13 cellular contexts compared by ENCODE assay signal in the genomic region with DNA sequence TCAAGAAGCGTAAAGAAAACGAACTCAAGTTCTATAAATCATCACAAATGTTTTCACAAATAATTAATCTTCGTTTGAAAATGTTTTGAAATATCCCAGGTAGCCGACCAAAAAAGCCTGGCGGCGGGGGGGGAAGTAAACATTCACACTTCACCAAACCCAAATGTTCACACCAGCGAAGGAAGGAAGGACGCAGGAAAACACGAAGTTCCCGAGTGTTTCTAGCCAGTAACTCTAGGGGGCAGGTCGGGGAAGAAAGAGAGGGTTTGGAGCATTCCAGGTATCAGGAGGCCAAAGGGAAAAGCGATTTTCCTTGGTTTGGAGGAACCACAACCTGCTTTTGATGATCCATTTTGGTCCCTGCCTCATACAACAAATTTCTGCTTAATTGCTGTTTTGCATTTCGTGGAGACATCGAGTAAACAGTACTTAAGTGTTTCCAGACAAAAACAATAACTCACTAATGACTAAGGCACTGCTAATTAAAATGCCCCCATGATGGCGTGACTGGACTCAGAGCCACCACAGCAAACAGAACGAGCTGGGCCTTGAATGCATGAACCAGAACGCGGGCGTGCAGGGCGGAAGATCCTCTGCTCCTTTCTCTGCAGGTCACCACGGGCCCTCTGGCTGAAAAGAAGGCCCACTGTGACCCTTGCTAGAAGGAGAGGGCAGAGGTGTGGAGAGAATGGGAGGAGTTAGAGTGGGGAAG. TPM values are rescaled to one million over a fixed set of nuclear protein-coding genes. Genes with fewer than 3 reads are reported as not detected.
DNase-seq lines count a peak whose midpoint lies in the region; ATAC-seq and TF ChIP-seq lines count a peak whose summit lies in the region.
"Had no signal": no experiment of that assay in that cellular context is flagged by ENCODE, and none has a peak within 500 bp of the region (broad histone marks: within the 10 kb centered on the region; RNA-seq: fewer than 3 reads in every experiment).

No MANE protein-coding gene starts in this region.

- no CpG with 5 or more reads among the region's 21 CpGs for whole genome bisulfite sequencing in mesendoderm (ENCODE audit: extremely low coverage, insufficient coverage, low lambda C conversion rate)

- H3K9me3 Mint-ChIP-seq in GM23338, result peaks cover 3% of the 10 kb centered on the region; the same call in 1 of the 3 replicates
- no peaks in the 10 kb centered on the region for H3K9me3 Mint-ChIP-seq in brain
- H3K9me3 Mint-ChIP-seq: activated naive CD4-positive, alpha-beta T cell treated with anti-CD3 and anti-CD28 coated beads for 36 hours had no signal

- no peak overlapping the region for H2BK15ac ChIP-seq in mesendoderm (replicated peaks; ENCODE audit: low read depth)

- peak; percentile 43 to 50 for TF ChIP-seq CTCF in GM23338 (conservative IDR thresholded peaks at IDR 0.05; ENCODE audit: low read depth in 2 of 2)
- peak in 1 of 2 experiments; percentile 33 for TF ChIP-seq CTCF in brain (conservative IDR thresholded peaks at IDR 0.05)

- H3K79me1 ChIP-seq in mesendoderm (ENCODE audit: low read length), result peaks cover 4% of the 10 kb centered on the region

- H3K27ac Mint-ChIP-seq in GM23338, result no peak overlapping the region
- peak overlapping the region in 3 of 5 experiments; percentile 69 to 76 (median 70) for H3K27ac Mint-ChIP-seq in brain
- H3K27ac Mint-ChIP-seq: activated naive CD4-positive, alpha-beta T cell treated with anti-CD3 and anti-CD28 coated beads for 36 hours had no signal

- H3K79me2 ChIP-seq in GM23338 (replicated peaks; ENCODE audit: insufficient read depth), result no peaks in the 10 kb centered on the region
- no peaks in the 10 kb centered on the region for H3K79me2 ChIP-seq in mesendoderm (ENCODE audit: control insufficient read depth, insufficient read depth, low read length)

- H3K4me3 Mint-ChIP-seq in GM23338, result no peak overlapping the region
- H3K4me3 Mint-ChIP-seq in brain, result peak overlapping the region in 3 of 5 experiments; percentile 26 to 70 (median 43)
- H3K4me3 Mint-ChIP-seq: activated naive CD4-positive, alpha-beta T cell treated with anti-CD3 and anti-CD28 coated beads for 36 hours had no signal

- H3K36me3 ChIP-seq in GM23338 (ENCODE audit: insufficient read depth), result no peaks in the 10 kb centered on the region
- H3K36me3 ChIP-seq in mesendoderm (ENCODE audit: control insufficient read depth, insufficient read depth, low read length), result no peaks in the 10 kb centered on the region
- H3K36me3 ChIP-seq: Peyer's patch had no signal

- H3K56ac ChIP-seq in mesendoderm (ENCODE audit: low read length), result no peak overlapping the region

- no peaks in the 10 kb centered on the region for H3K9me2 ChIP-seq in GM23338 (ENCODE audit: insufficient read depth)

- no peak overlapping the region for H2AFZ ChIP-seq in GM23338

- no peaks in the 10 kb centered on the region for H3K36me3 Mint-ChIP-seq in GM23338 (ENCODE audit: low read depth)
- no peaks in the 10 kb centered on the region for H3K36me3 Mint-ChIP-seq in brain

- H3K9ac ChIP-seq in mesendoderm (ENCODE audit: low read length), result no peak overlapping the region

- H3K4ac ChIP-seq in mesendoderm (ENCODE audit: low read depth, low read length), result no peak overlapping the region

- H3K18ac ChIP-seq in mesendoderm (ENCODE audit: low read length), result no peak overlapping the region

- no peak overlapping the region for H4K5ac ChIP-seq in mesendoderm (ENCODE audit: low read length)

- peaks cover 32% of the 10 kb centered on the region for H3F3A ChIP-seq in GM23338 (replicated peaks; ENCODE audit: low read depth)

- DNase-seq in ACHN, result peak; percentile 13
- DNase-seq in GM23338 (ENCODE audit: low spot score), result no peak
- DNase-seq in mesendoderm, result peak; percentile 49
- no peak for DNase-seq in anterior cingulate cortex (lab: John Stamatoyannopoulos, UW)
- no peak for DNase-seq in GM19240 (ENCODE audit: insufficient read length, low spot score)
- DNase-seq: activated naive CD4-positive, alpha-beta T cell treated with anti-CD3 and anti-CD28 coated beads for 36 hours; foreskin keratinocyte; NCI-H2171 treated with DMSO at 0.1 percent for 48 hours; Peyer's patch; T-helper 9 cell had no signal

- no peak overlapping the region for H2AK5ac ChIP-seq in mesendoderm (ENCODE audit: low read length)

- peaks cover 39% of the 10 kb centered on the region for H4K20me1 ChIP-seq in GM23338 (replicated peaks; ENCODE audit: insufficient read depth)

- H3K4me2 ChIP-seq in GM23338, result no peak overlapping the region
- no peak overlapping the region for H3K4me2 ChIP-seq in mesendoderm (ENCODE audit: low read length)

- no peak overlapping the region for H3K23ac ChIP-seq in mesendoderm (ENCODE audit: low read length)

- H3K4me1 Mint-ChIP-seq in GM23338 (peaks cover 48% of the 10 kb centered on the region), brain (peaks cover 97% of the 10 kb centered on the region)

- H3K27me3 ChIP-seq in GM23338 (ENCODE audit: insufficient read depth) (peaks cover 95% of the 10 kb centered on the region), mesendoderm (ENCODE audit: insufficient read depth, low read length, poor library complexity) (peaks cover 44% of the 10 kb centered on the region)
- H3K27me3 ChIP-seq: foreskin keratinocyte, Peyer's patch had no signal

- H4K8ac ChIP-seq in mesendoderm (ENCODE audit: low read depth, low read length), result no peak overlapping the region

- no peak for ATAC-seq in GM23338
- no peak for ATAC-seq in GM21515 (IDR thresholded peaks at IDR 0.05; ENCODE audit: unreplicated experiment)
- ATAC-seq in HG03280 (IDR thresholded peaks at IDR 0.05; ENCODE audit: unreplicated experiment), result no peak
- ATAC-seq: foreskin keratinocyte had no signal

- H3K27me3 Mint-ChIP-seq in GM23338 (ENCODE audit: insufficient read depth, low read depth, poor library complexity) (peaks cover 97% of the 10 kb centered on the region), brain (peaks cover 11% of the 10 kb centered on the region)

- no peak overlapping the region for H2BK120ac ChIP-seq in mesendoderm (ENCODE audit: low read depth, low read length)

- in situ Hi-C loops in ACHN (cut with HindIII; ENCODE audit: low pct_ligation_motif_present, low pct_unique_long_range_greater_than_20kb, low sequenced_read_pairs), result no loop called here

- H2BK5ac ChIP-seq in mesendoderm (ENCODE audit: low read length), result no peak overlapping the region

- H3K4me1 ChIP-seq in GM23338 (ENCODE audit: insufficient read depth), result peaks cover 48% of the 10 kb centered on the region
- H3K4me1 ChIP-seq in mesendoderm (ENCODE audit: control insufficient read depth, low read depth, low read length), result peaks cover 17% of the 10 kb centered on the region

- H3K4me3 ChIP-seq in GM23338 (no peak overlapping the region), mesendoderm (ENCODE audit: low read length) (no peak overlapping the region)
- H3K4me3 ChIP-seq: Peyer's patch had no signal

- H3K27ac ChIP-seq in GM23338 (ENCODE audit: low read depth) (no peak overlapping the region), mesendoderm (ENCODE audit: low read depth, low read length) (no peak overlapping the region)
- H3K27ac ChIP-seq: foreskin keratinocyte, Peyer's patch had no signal

TF ChIP-seq in GM23338, 12 proteins besides CTCF, POLR2A, EP300 and RAD21:
- TF ChIP-seq NANOG (IDR thresholded peaks at IDR 0.05; ENCODE audit: borderline replicate concordance), result no peak
- TF ChIP-seq, protein P1, sequence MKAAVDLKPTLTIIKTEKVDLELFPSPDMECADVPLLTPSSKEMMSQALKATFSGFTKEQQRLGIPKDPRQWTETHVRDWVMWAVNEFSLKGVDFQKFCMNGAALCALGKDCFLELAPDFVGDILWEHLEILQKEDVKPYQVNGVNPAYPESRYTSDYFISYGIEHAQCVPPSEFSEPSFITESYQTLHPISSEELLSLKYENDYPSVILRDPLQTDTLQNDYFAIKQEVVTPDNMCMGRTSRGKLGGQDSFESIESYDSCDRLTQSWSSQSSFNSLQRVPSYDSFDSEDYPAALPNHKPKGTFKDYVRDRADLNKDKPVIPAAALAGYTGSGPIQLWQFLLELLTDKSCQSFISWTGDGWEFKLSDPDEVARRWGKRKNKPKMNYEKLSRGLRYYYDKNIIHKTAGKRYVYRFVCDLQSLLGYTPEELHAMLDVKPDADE (IDR thresholded peaks at IDR 0.05), result no peak
- TF ChIP-seq EZH2 (IDR thresholded peaks at IDR 0.05; ENCODE audit: low read depth, unreplicated experiment), result peak; percentile 62

RNA-seq across cellular contexts. Expression of gene ZFHX3, which starts 16.6 kb away (rescaled TPM):
- total RNA-seq in GM23338 (2014; rRNA removed; shearing (Covaris generic)), result 0.74 and 1.0 TPM in 2 replicates
- polyA plus RNA-seq in GM23338 (2016; fragmentation: Nextera tagmentation; extraction: Ambion mirVana), result 1.3 and 1.5 TPM in 2 replicates
- polyA plus RNA-seq in brain (ENCODE audit: insufficient read depth, low read depth, low replicate concordance), result 7.6 TPM
- 0.86 TPM for polyA plus RNA-seq in mesendoderm (2013, experiment 1 of 2)
- 0.76 TPM for polyA plus RNA-seq in mesendoderm (2013, experiment 2 of 2)

Comparison
In these comparisons a context has a peak if more than half of its experiments do, and no peak if none do; other contexts are left out.
1. DNase-seq: peak in ACHN (single experiment) and mesendoderm (single experiment); none in GM23338 (single experiment), anterior cingulate cortex (0 of 58) and GM19240 (single experiment).